In the genomic region with DNA sequence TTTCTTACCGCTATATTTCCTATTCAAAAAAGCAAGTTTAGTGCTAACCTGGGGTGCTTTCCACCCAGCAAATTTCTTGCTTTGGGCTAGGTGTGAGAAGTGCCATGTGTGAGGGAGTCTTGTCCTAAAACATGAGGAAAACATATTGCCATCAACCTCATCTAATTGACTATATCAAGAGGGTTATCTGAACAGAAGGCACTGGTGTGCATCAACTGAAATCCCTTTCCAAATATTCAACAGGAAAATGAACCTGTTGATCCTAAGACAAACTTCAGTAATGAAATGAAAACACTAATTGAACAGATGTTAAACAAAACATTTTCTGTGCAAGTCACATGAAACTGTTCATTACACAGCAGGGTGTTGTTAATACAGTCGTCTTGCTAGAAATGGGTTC, we compare ENCODE assay signal across 29 cellular contexts. TPM values are rescaled to one million over a fixed set of nuclear protein-coding genes. Genes with fewer than 3 reads are reported as not detected.
DNase-seq lines count a peak whose midpoint lies in the region; ATAC-seq and TF ChIP-seq lines count a peak whose summit lies in the region.
"Had no signal": no experiment of that assay in that cellular context is flagged by ENCODE, and none has a peak within 500 bp of the region (broad histone marks: within the 10 kb centered on the region; RNA-seq: fewer than 3 reads in every experiment).

No MANE protein-coding gene starts in this region.

- DNase-seq in A673 (ENCODE audit: low spot score) (no peak), NCI-H1417 (lab: John Stamatoyannopoulos, UW) (peak in 2 of 3 experiments; percentile 45 to 89), NCI-H748 (lab: John Stamatoyannopoulos, UW; ENCODE audit: unreplicated experiment) (peak; percentile 95), left kidney (ENCODE audit: low read depth, low spot score) (peak; percentile 17), T-cell (no peak), islet precursor cell (no peak), HCEC 1CT (no peak)
- DNase-seq in naive thymus-derived CD8-positive, alpha-beta T cell, result no peak
- DNase-seq: activated CD4-positive, alpha-beta T cell treated with anti-CD3 and anti-CD28 coated beads, Interleukin-2, amount 50 U/mL, for 48 hours; activated CD8-positive, alpha-beta memory T cell treated with anti-CD3 and anti-CD28 coated beads, Interleukin-2, amount 50 U/mL, for 48 hours; Calu3; KG1; MM.1S; NCI-H187; SHP77; stimulated activated CD4-positive, alpha-beta T cell treated with anti-CD3 and anti-CD28 coated beads, Interleukin-4, amount 100 ng/mL, for 4 hours; stimulated activated naive B cell treated with anti-CD40 and anti-IgM and Interleukin-4, amounts not matched to agents 10 μg/mL and 1 μg/mL and 100 μg/mL, for 72 hours; upper lobe of right lung had no signal

- no peak for TF ChIP-seq CTCF in A673 (conservative IDR thresholded peaks at IDR 0.05; ENCODE audit: low read depth, low read length)

- no peak overlapping the region for H3K4me3 Mint-ChIP-seq in naive thymus-derived CD8-positive, alpha-beta T cell
- H3K4me3 Mint-ChIP-seq in T-cell, result no peak overlapping the region
- H3K4me3 Mint-ChIP-seq: stimulated activated naive B cell treated with anti-CD40 and anti-IgM and Interleukin-4, amounts not matched to agents 10 μg/mL and 1 μg/mL and 100 μg/mL, for 72 hours; T-helper 1 cell treated with Interleukin-12 subunit alpha and Interleukin-12 subunit beta and Interleukin-4 antibody, amounts not matched to agents 30 μg/mL and 1 μg/mL, for 36 hours had no signal

- CTCF ChIA-PET in A673 (lab: Charles Lee) (interaction anchor here (0.6 kb wide), 1 partner anchor 16 kb away, joined by 3 read pairs; no protein-coding TSS in a partner anchor), T-cell (lab: Charles Lee) (no interaction called here)

- no peaks in the 10 kb centered on the region for H3K9me3 Mint-ChIP-seq in naive thymus-derived CD8-positive, alpha-beta T cell
- H3K9me3 Mint-ChIP-seq in T-cell, result no peaks in the 10 kb centered on the region
- H3K9me3 Mint-ChIP-seq: activated naive CD4-positive, alpha-beta T cell treated with anti-CD3 and anti-CD28 coated beads, Interleukin-2, amount 50 U/mL, for 72 hours; activated T-helper 2 cell treated with anti-CD3 and anti-CD28 coated beads, Interferon-gamma antibody, Interleukin-2, Interleukin-4, amounts not matched to agents 10 μg/mL and 5 μg/mL and 100 μg/mL, durations not matched to agents 14 hours and 24 hours and 36 hours; T-helper 1 cell treated with Interleukin-12 subunit alpha and Interleukin-12 subunit beta and Interleukin-4 antibody, amounts not matched to agents 30 μg/mL and 1 μg/mL, for 36 hours had no signal

- POLR2A ChIA-PET in A673 (lab: Charles Lee; ENCODE audit: low non-redundant PET) (no interaction called here), T-cell (lab: Charles Lee) (no interaction called here)
- POLR2A ChIA-PET in naive thymus-derived CD8-positive, alpha-beta T cell (lab: Charles Lee), result no interaction called here

- H3K36me3 Mint-ChIP-seq in naive thymus-derived CD8-positive, alpha-beta T cell, result no peaks in the 10 kb centered on the region
- no peaks in the 10 kb centered on the region for H3K36me3 Mint-ChIP-seq in T-cell
- H3K36me3 Mint-ChIP-seq: activated naive CD4-positive, alpha-beta T cell treated with anti-CD3 and anti-CD28 coated beads, Interleukin-2, amount 50 U/mL, for 72 hours; stimulated activated naive B cell treated with anti-CD40 and anti-IgM and Interleukin-4, amounts not matched to agents 10 μg/mL and 1 μg/mL and 100 μg/mL, for 72 hours had no signal

- no peak overlapping the region for H3K4me3 ChIP-seq in A673 (ENCODE audit: low read depth, low read length, poor library complexity, severe bottlenecking)
- H3K4me3 ChIP-seq: breast epithelium, lung, upper lobe of right lung had no signal

- H3K27ac Mint-ChIP-seq in naive thymus-derived CD8-positive, alpha-beta T cell, result no peak overlapping the region
- H3K27ac Mint-ChIP-seq in T-cell, result no peak overlapping the region
- H3K27ac Mint-ChIP-seq: activated naive CD4-positive, alpha-beta T cell treated with anti-CD3 and anti-CD28 coated beads, Interleukin-2, amount 50 U/mL, for 72 hours; activated T-helper 2 cell treated with anti-CD3 and anti-CD28 coated beads, Interferon-gamma antibody, Interleukin-2, Interleukin-4, amounts not matched to agents 10 μg/mL and 5 μg/mL and 100 μg/mL, durations not matched to agents 14 hours and 24 hours and 36 hours; stimulated activated naive B cell treated with anti-CD40 and anti-IgM and Interleukin-4, amounts not matched to agents 10 μg/mL and 1 μg/mL and 100 μg/mL, for 72 hours; T-helper 1 cell treated with Interleukin-12 subunit alpha and Interleukin-12 subunit beta and Interleukin-4 antibody, amounts not matched to agents 30 μg/mL and 1 μg/mL, for 36 hours had no signal

- peaks cover 22% of the 10 kb centered on the region for H3K4me1 ChIP-seq in A673 (ENCODE audit: insufficient read depth, low read length, poor library complexity, severe bottlenecking)
- H3K4me1 ChIP-seq: breast epithelium, upper lobe of right lung had no signal

- no peak for ATAC-seq in naive thymus-derived CD8-positive, alpha-beta T cell
- no peak for ATAC-seq in T-cell (replicated peaks in 1 of 4)
- ATAC-seq: activated naive CD4-positive, alpha-beta T cell treated with anti-CD3 and anti-CD28 coated beads, Interleukin-2, amount 50 U/mL, for 72 hours; HCT116; Panc1; sciatic nerve; stimulated activated naive B cell treated with anti-CD40 and anti-IgM and Interleukin-4, amounts not matched to agents 10 μg/mL and 1 μg/mL and 100 μg/mL, for 72 hours; upper lobe of right lung had no signal

- H3K27ac ChIP-seq in A673 (ENCODE audit: low read depth, low read length, poor library complexity, severe bottlenecking), result peak overlapping the region; percentile 14
- H3K27ac ChIP-seq: C4-2B, epithelial cell of prostate had no signal

- peaks cover 3% of the 10 kb centered on the region for H3K36me3 ChIP-seq in A673 (ENCODE audit: insufficient read depth, low read length, poor library complexity, severe bottlenecking)
- H3K36me3 ChIP-seq: breast epithelium, upper lobe of right lung had no signal

- BruUV-seq in A673 (replicated peaks; lab: Mats Ljungman, UMichigan), result no TSS peak

- peaks cover 0 to 14% (median 0%) of the 10 kb centered on the region in 5 donors for H3K27me3 Mint-ChIP-seq in naive thymus-derived CD8-positive, alpha-beta T cell
- no peaks in the 10 kb centered on the region for H3K27me3 Mint-ChIP-seq in T-cell
- H3K27me3 Mint-ChIP-seq: stimulated activated naive B cell treated with anti-CD40 and anti-IgM and Interleukin-4, amounts not matched to agents 10 μg/mL and 1 μg/mL and 100 μg/mL, for 72 hours had no signal

- H3K27me3 ChIP-seq in A673 (replicated peaks; ENCODE audit: insufficient read depth, low read depth, low read length, poor library complexity), result no peaks in the 10 kb centered on the region
- H3K27me3 ChIP-seq: breast epithelium, upper lobe of right lung had no signal

- no peaks in the 10 kb centered on the region for H3K9me3 ChIP-seq in A673 (ENCODE audit: low read depth, low read length, poor library complexity, severe bottlenecking)
- H3K9me3 ChIP-seq: breast epithelium, upper lobe of right lung had no signal

- H3K4me1 Mint-ChIP-seq in naive thymus-derived CD8-positive, alpha-beta T cell, result no peaks in the 10 kb centered on the region
- H3K4me1 Mint-ChIP-seq in T-cell, result no peaks in the 10 kb centered on the region
- H3K4me1 Mint-ChIP-seq: stimulated activated naive B cell treated with anti-CD40 and anti-IgM and Interleukin-4, amounts not matched to agents 10 μg/mL and 1 μg/mL and 100 μg/mL, for 72 hours had no signal

- intact Hi-C loops in A673 (cut with micrococcal nuclease; ENCODE audit: unreplicated experiment), result no loop called here

RNA-seq across cellular contexts. Expression of a gene that starts 45.0 kb away (rescaled TPM):
- 4.2 and 5.1 TPM in 2 replicates for total RNA-seq in A673 (2021)
- not detected for total RNA-seq in naive thymus-derived CD8-positive, alpha-beta T cell
- not detected for polyA plus RNA-seq in naive thymus-derived CD8-positive, alpha-beta T cell
- total RNA-seq in T-cell, result under 1 TPM in 4 of 5 donors, not detected in 1; 0.26 to 0.76 (median 0.39) TPM
- total RNA-seq: activated T-helper 2 cell treated with anti-CD3 and anti-CD28 coated beads, Interferon-gamma antibody, Interleukin-2, Interleukin-4, amounts not matched to agents 10 μg/mL and 5 μg/mL and 100 μg/mL, durations not matched to agents 14 hours and 24 hours and 36 hours; Calu3; NCI-H460 had no signal

Comparison
In these comparisons a context has a peak if more than half of its experiments do, and no peak if none do; other contexts are left out.
1. DNase-seq: peak in NCI-H1417 (2 of 3), NCI-H748 (single experiment) and left kidney (single experiment); none in A673 (single experiment), naive thymus-derived CD8-positive, alpha-beta T cell (0 of 10), T-cell (0 of 34), islet precursor cell (single experiment) and HCEC 1CT (single experiment).